Comparison of ENCODE assay signal across 20 cellular contexts in genomic region chr18:35489913-35490490, GRCh38. TPM values are rescaled to one million over a fixed set of nuclear protein-coding genes. Genes with fewer than 3 reads are reported as not detected.
A peak's percentile ranks its signal among the peaks of the same experiment; 100 is the strongest.
DNase-seq lines count a peak whose midpoint lies in the region; ATAC-seq, FAIRE-seq and TF ChIP-seq lines count a peak whose summit lies in the region.
"Had no signal": no experiment of that assay in that cellular context is flagged by ENCODE, and none has a peak within 500 bp of the region (broad histone marks: within the 10 kb centered on the region; RNA-seq: fewer than 3 reads in every experiment).

No MANE protein-coding gene starts in this region.

- peaks cover 2% of the 10 kb centered on the region; the same call in 1 of the 2 replicates for H3K79me1 ChIP-seq in H1 (ENCODE audit: low read depth, low read length)
- H3K79me1 ChIP-seq in mesendoderm (ENCODE audit: low read length) = peaks cover 7% of the 10 kb centered on the region

- H4K8ac ChIP-seq in H1 (ENCODE audit: extremely low read depth, insufficient read depth, low read length) (no peak overlapping the region; the same call in 1 of the 2 replicates), mesendoderm (ENCODE audit: low read depth, low read length) (no peak overlapping the region)

- H3K4me1 ChIP-seq in cardiac muscle cell (ENCODE audit: low read depth) = peaks cover 25% of the 10 kb centered on the region
- peaks cover 12 to 36% (median 33%) of the 10 kb centered on the region in 4 experiments for H3K4me1 ChIP-seq in H1 (replicated peaks in 1 of 4; ENCODE audit: control insufficient read depth in 3 of 4, insufficient read depth in 4 of 4, low read length in 3 of 4)
- H3K4me1 ChIP-seq in mesendoderm (ENCODE audit: control insufficient read depth, low read depth, low read length) = peaks cover 15% of the 10 kb centered on the region
- no peaks in the 10 kb centered on the region for H3K4me1 ChIP-seq in urinary bladder (ENCODE audit: insufficient read depth)
- no peaks in the 10 kb centered on the region for H3K4me1 ChIP-seq in body of pancreas

- no peak for FAIRE-seq in H1 (lab: Jason Lieb, UNC)
- FAIRE-seq: RCC 7860 had no signal

- POLR2A ChIA-PET in H1 (lab: Charles Lee; ENCODE audit: partially characterized antibody) = interaction anchor here (1.5 kb wide), 1 partner anchor 91 kb away, joined by 4 read pairs; no protein-coding TSS in a partner anchor

- H3K27ac ChIP-seq in cardiac muscle cell = peak overlapping the region; percentile 8
- H3K27ac ChIP-seq in H1 (ENCODE audit: low read depth, low read length) = no peak overlapping the region
- no peak overlapping the region for H3K27ac ChIP-seq in mesendoderm (ENCODE audit: low read depth, low read length)
- peak overlapping the region; percentile 28 for H3K27ac ChIP-seq in urinary bladder (ENCODE audit: low read depth)
- no peak overlapping the region for H3K27ac ChIP-seq in body of pancreas
- H3K27ac ChIP-seq: ovary, suprapubic skin had no signal

- no peak for TF ChIP-seq EP300 in H1 (IDR thresholded peaks at IDR 0.05; ENCODE audit: borderline replicate concordance in 1 of 2, low read depth in 2 of 2, low read length in 2 of 2)

- H4K91ac ChIP-seq in H1 (replicated peaks; ENCODE audit: insufficient read length, low read length) = peak overlapping the region; percentile 94

- H2BK20ac ChIP-seq in H1 (ENCODE audit: low read length) = peak overlapping the region; percentile 51

- no peak for TF ChIP-seq RAD21 in H1 (IDR thresholded peaks at IDR 0.05 in 1 of 2, conservative IDR thresholded peaks at IDR 0.05 in 1 of 2; ENCODE audit: low read depth in 2 of 2, low read length in 2 of 2)

- peak overlapping the region; percentile 36 for H2BK120ac ChIP-seq in H1 (replicated peaks; ENCODE audit: low read depth, low read length)
- peak overlapping the region; percentile 2 for H2BK120ac ChIP-seq in mesendoderm (ENCODE audit: low read depth, low read length)

- peak overlapping the region; percentile 25; the same call in 1 of the 2 replicates for H2BK15ac ChIP-seq in H1 (ENCODE audit: low read length)
- H2BK15ac ChIP-seq in mesendoderm (replicated peaks; ENCODE audit: low read depth) = peak overlapping the region; percentile 48

- intact Hi-C loops in cardiac septum (cut with DNase I) (loop anchor here (10.0 kb wide), 1 partner anchor 95 kb away; the partner anchor contains the start of gene GALNT1), body of pancreas (cut with DNase I) (loop anchor here (10.0 kb wide), 1 partner anchor 105 kb away; no protein-coding TSS in a partner anchor)

- peak overlapping the region; percentile 76; the same call in 1 of the 2 replicates for H2BK5ac ChIP-seq in H1 (ENCODE audit: low read depth, low read length)
- H2BK5ac ChIP-seq in mesendoderm (ENCODE audit: low read length) = peak overlapping the region; percentile 45

- no peak overlapping the region for H3K56ac ChIP-seq in H1 (replicated peaks; ENCODE audit: insufficient read length, low read depth, low read length)
- H3K56ac ChIP-seq in mesendoderm (ENCODE audit: low read length) = peak overlapping the region; percentile 52

- H3K9ac ChIP-seq in H1 (replicated peaks in 1 of 4; ENCODE audit: extremely low read depth in 1 of 4, low read depth in 3 of 4, low read length in 3 of 4) = 0 out of 7 replicates have a peak overlapping the region, but pooled peaks of 2 of the 4 experiments have one; percentile 9
- no peak overlapping the region for H3K9ac ChIP-seq in mesendoderm (ENCODE audit: low read length)

- no peak overlapping the region for H3K14ac ChIP-seq in H1 (ENCODE audit: insufficient read length)

- CTCF ChIA-PET in H1 (lab: Charles Lee; ENCODE audit: partially characterized antibody) = interaction anchor here (1.0 to 2.2 kb wide), 4 partner anchors 9 to 103 kb away, joined by 3 to 8 read pairs (median 4); no protein-coding TSS in a partner anchor

- TF ChIP-seq CTCF in cardiac muscle cell (IDR thresholded peaks at IDR 0.05; ENCODE audit: low read depth, low read length) (no peak), H1 (IDR thresholded peaks at IDR 0.05; ENCODE audit: control extremely low read depth in 1 of 3, insufficient read depth in 1 of 3, low read depth in 1 of 3, low read length in 3 of 3) (no peak), body of pancreas (IDR thresholded peaks at IDR 0.05) (no peak)

- H3K23ac ChIP-seq in H1 (ENCODE audit: insufficient read length) (no peak overlapping the region), mesendoderm (ENCODE audit: low read length) (no peak overlapping the region)

- peaks cover 3 to 86% of the 10 kb centered on the region in 2 experiments; a peak in 2 of 4 replicates for H3K79me2 ChIP-seq in H1 (ENCODE audit: control insufficient read depth in 1 of 2, insufficient read depth in 2 of 2, low read length in 2 of 2)
- H3K79me2 ChIP-seq in mesendoderm (ENCODE audit: control insufficient read depth, insufficient read depth, low read length) = peaks cover 36% of the 10 kb centered on the region

- H3K9me3 ChIP-seq in cardiac muscle cell (ENCODE audit: low read depth) (no peaks in the 10 kb centered on the region), H1 (ENCODE audit: insufficient read depth in 2 of 2, low read depth in 1 of 2, low read length in 1 of 2) (no peaks in the 10 kb centered on the region), body of pancreas (no peaks in the 10 kb centered on the region)
- H3K9me3 ChIP-seq: ovary, suprapubic skin had no signal

- no peak for ATAC-seq in HG03354 (IDR thresholded peaks at IDR 0.05; ENCODE audit: poor library complexity, severe bottlenecking, unreplicated experiment)
- ATAC-seq in body of pancreas = no peak
- ATAC-seq: effector memory CD8-positive, alpha-beta T cell had no signal

- H2BK12ac ChIP-seq in H1 (ENCODE audit: low read depth, low read length) = peak overlapping the region; percentile 99

- peak overlapping the region; percentile 34; the same call in 1 of the 2 replicates for H3K18ac ChIP-seq in H1 (ENCODE audit: extremely low read depth, low read length)
- H3K18ac ChIP-seq in mesendoderm (ENCODE audit: low read length) = no peak overlapping the region

- peak overlapping the region; percentile 87; the same call in 1 of the 2 replicates for H2AK5ac ChIP-seq in H1 (ENCODE audit: low read depth, low read length)
- peak overlapping the region; percentile 97 for H2AK5ac ChIP-seq in mesendoderm (ENCODE audit: low read length)

- no peak overlapping the region for H3K4me3 ChIP-seq in cardiac muscle cell
- H3K4me3 ChIP-seq in H1 (ENCODE audit: extremely low read depth in 1 of 4, insufficient read depth in 2 of 4, low read depth in 3 of 4, low read length in 4 of 4) = no peak overlapping the region
- no peak overlapping the region for H3K4me3 ChIP-seq in mesendoderm (ENCODE audit: low read length)
- H3K4me3 ChIP-seq in urinary bladder (ENCODE audit: low read depth, low read length) = no peak overlapping the region
- no peak overlapping the region for H3K4me3 ChIP-seq in body of pancreas
- H3K4me3 ChIP-seq: BLaER1 treated with 17β-estradiol and CSF1 and Interleukin-3, amounts not matched to agents 10 nM and 100 nM; ovary; skin epidermis; suprapubic skin had no signal

- H3K4ac ChIP-seq in H1 (replicated peaks; ENCODE audit: insufficient read length, low read depth, low read length) (peak overlapping the region; percentile 88), mesendoderm (ENCODE audit: low read depth, low read length) (no peak overlapping the region)

- no peak for TF ChIP-seq POLR2A in H1 (IDR thresholded peaks at IDR 0.05; ENCODE audit: control extremely low read depth in 1 of 2, low read depth in 2 of 2, low read length in 2 of 2)
- TF ChIP-seq POLR2A in body of pancreas (IDR thresholded peaks at IDR 0.05) = no peak

- 78% methylated on average over 7 of the region's 7 CpGs; no CpG with 5 or more reads in 1 of the 2 experiments for WGBS in H1 (ENCODE audit: extremely low coverage in 1 of 2, insufficient coverage in 1 of 2, insufficient read length in 1 of 2, insufficient replicate concordance in 2 of 2, low coverage in 1 of 2, low lambda C conversion rate in 2 of 2, missing lambda C conversion rate in 1 of 2), 2 experiments
- WGBS in mesendoderm (ENCODE audit: extremely low coverage, insufficient coverage, low lambda C conversion rate) = no CpG with 5 or more reads among the region's 7 CpGs
- 75% methylated on average over 7 of the region's 7 CpGs for WGBS in urinary bladder
- 81 to 87% methylated on average over 7 of the region's 7 CpGs for WGBS in body of pancreas, 2 donors

- H2AFZ ChIP-seq in H1 (ENCODE audit: low read length) = no peak overlapping the region

- H3K23me2 ChIP-seq in H1 (ENCODE audit: low read depth, low read length) = 0 out of 2 replicates have a peak, but pooled peaks cover 1% of the 10 kb centered on the region

- peak overlapping the region in 1 of 2 experiments; percentile 60; a peak in 1 of 4 replicates for H3K4me2 ChIP-seq in H1 (ENCODE audit: insufficient read depth in 1 of 2, low read depth in 2 of 2, low read length in 2 of 2)
- no peak overlapping the region for H3K4me2 ChIP-seq in mesendoderm (ENCODE audit: low read length)

- DNase-seq in cardiac muscle cell (ENCODE audit: low read depth in 1 of 2, low spot score in 1 of 2) (no peak), cardiac septum (ENCODE audit: low spot score) (no peak), H1 (ENCODE audit: low read depth in 1 of 2, low spot score in 2 of 2) (no peak), mesendoderm (peak; percentile 26), NOMO-1 (lab: John Stamatoyannopoulos, UW; ENCODE audit: unreplicated experiment in 2 of 2) (no peak), body of pancreas (no peak)
- DNase-seq: activated CD4-positive, alpha-beta T cell treated with anti-CD3 and anti-CD28 coated beads for 48 hours; activated CD8-positive, alpha-beta memory T cell treated with anti-CD3 and anti-CD28 coated beads, Interleukin-2, amount 50 U/mL, for 48 hours; activated gamma-delta T cell treated with Interleukin-2 at 50 U/mL for 16 hours; DMS 273 treated with DMSO at 0.1 percent for 48 hours; effector memory CD8-positive, alpha-beta T cell; NCI-H146; ovary; stimulated activated CD4-positive, alpha-beta T cell treated with anti-CD3 and anti-CD28 coated beads, Interleukin-4, amount 100 ng/mL, for 4 hours had no signal

- no peaks in the 10 kb centered on the region for H4K20me1 ChIP-seq in H1 (replicated peaks in 1 of 2; ENCODE audit: control insufficient read depth in 1 of 2, insufficient read depth in 2 of 2, low read length in 2 of 2)

- H4K5ac ChIP-seq in H1 (ENCODE audit: insufficient read length, low read depth, low read length) = peak overlapping the region; percentile 67
- no peak overlapping the region for H4K5ac ChIP-seq in mesendoderm (ENCODE audit: low read length)

- H3K36me3 ChIP-seq in cardiac muscle cell = no peaks in the 10 kb centered on the region
- H3K36me3 ChIP-seq in H1 (ENCODE audit: control insufficient read depth in 2 of 4, insufficient read depth in 4 of 4, low read length in 3 of 4) = peaks cover 0 to 5% (median 0%) of the 10 kb centered on the region in 4 experiments; a peak in 1 of 8 replicates
- no peaks in the 10 kb centered on the region for H3K36me3 ChIP-seq in mesendoderm (ENCODE audit: control insufficient read depth, insufficient read depth, low read length)
- no peaks in the 10 kb centered on the region for H3K36me3 ChIP-seq in urinary bladder (ENCODE audit: insufficient read depth)
- no peaks in the 10 kb centered on the region for H3K36me3 ChIP-seq in body of pancreas (replicated peaks in 1 of 2; ENCODE audit: insufficient read depth in 1 of 2, low read depth in 2 of 2)
- H3K36me3 ChIP-seq: ovary, suprapubic skin had no signal

- H3K27me3 ChIP-seq in cardiac muscle cell (no peaks in the 10 kb centered on the region), H1 (replicated peaks in 1 of 4; ENCODE audit: control insufficient read depth in 3 of 4, extremely low read depth in 1 of 4, insufficient read depth in 3 of 4, low read length in 3 of 4) (no peaks in the 10 kb centered on the region), mesendoderm (ENCODE audit: insufficient read depth, low read length, poor library complexity) (no peaks in the 10 kb centered on the region), body of pancreas (no peaks in the 10 kb centered on the region)
- H3K27me3 ChIP-seq: BLaER1 treated with 17β-estradiol and CSF1 and Interleukin-3, amounts not matched to agents 10 nM and 100 nM; ovary; suprapubic skin had no signal

RNA-seq across cellular contexts. Expression of gene INO80C, which starts 7.8 kb away (rescaled TPM):
- 10.7 and 13.5 TPM in 2 replicates for total RNA-seq in cardiac muscle cell
- 25.0 and 27.8 TPM in 2 replicates for polyA plus RNA-seq in cardiac muscle cell
- total RNA-seq in cardiac septum = 21.8 TPM
- 46.5 and 48.9 TPM in 2 replicates for total RNA-seq in H1 (2021; fragmentation: NEBNext Ultra II Directional; extraction: Animal tissue kit (Norgen Biotek cat#: 25700))
- 27.8 and 30.1 TPM in 2 replicates for polyA plus RNA-seq in H1 (2011; rRNA removed)
- 38.6 TPM for polyA plus RNA-seq in H1 (2011; cell fraction: cytosol; rRNA removed)
- polyA plus RNA-seq in H1 (2011; cell fraction: nucleus; rRNA removed) = 33.7 TPM
- polyA plus RNA-seq in H1 (2012, experiment 1 of 2) = 39.7 to 43.3 TPM (median 41.1 TPM) in 4 replicates
- 41.9 TPM for polyA plus RNA-seq in H1 (2012, experiment 2 of 2)
- 36.8 TPM for polyA plus RNA-seq in H1 (2013, experiment 1 of 2)
- 37.7 TPM for polyA plus RNA-seq in H1 (2013, experiment 2 of 2)
- 23.5 and 25.7 TPM in 2 replicates for polyA minus RNA-seq in H1 (2011; rRNA and poly(A)+ RNA removed)
- polyA minus RNA-seq in H1 (2011; cell fraction: cytosol; rRNA and poly(A)+ RNA removed) = 14.1 TPM
- 20.2 TPM for polyA minus RNA-seq in H1 (2011; cell fraction: nucleus; rRNA and poly(A)+ RNA removed)
- polyA plus RNA-seq in mesendoderm (2013, experiment 1 of 2) = 44.6 TPM
- polyA plus RNA-seq in mesendoderm (2013, experiment 2 of 2) = 39.5 TPM
- 11.5 TPM for total RNA-seq in urinary bladder
- 14.9 TPM for polyA plus RNA-seq in urinary bladder
- 10 to 100 TPM in 1 of 2 donors, 1 to 10 TPM in 1; 1.6 to 10.4 TPM for total RNA-seq in body of pancreas

Comparison
In these comparisons a context has a peak if more than half of its experiments do, and no peak if none do; other contexts are left out.
1. H3K27ac ChIP-seq: peak in cardiac muscle cell (single experiment) and urinary bladder (single experiment); none in H1 (single experiment), mesendoderm (single experiment) and body of pancreas (0 of 4).